In genomic region chr12:99381992-99382391, GRCh38 we compare ENCODE assay signal across 11 cellular contexts.
DNase-seq lines count a peak whose midpoint lies in the region; ATAC-seq and TF ChIP-seq lines count a peak whose summit lies in the region.
"Had no signal": no experiment of that assay in that cellular context is flagged by ENCODE, and none has a peak within 500 bp of the region (broad histone marks: within the 10 kb centered on the region; RNA-seq: fewer than 3 reads in every experiment).

No MANE protein-coding gene starts in this region.

- no peak overlapping the region for H3K4me3 ChIP-seq in GM12865 (ENCODE audit: low read depth, low read length)
- H3K4me3 ChIP-seq in mucosa of descending colon: no peak overlapping the region
- H3K4me3 ChIP-seq in smooth muscle cell: no peak overlapping the region
- H3K4me3 ChIP-seq: thyroid gland had no signal

- no peaks in the 10 kb centered on the region for H3F3A ChIP-seq in smooth muscle cell (ENCODE audit: low read depth)

- no peaks in the 10 kb centered on the region for H3K27me3 ChIP-seq in smooth muscle cell (ENCODE audit: low read depth)
- H3K27me3 ChIP-seq: neutrophil, thyroid gland had no signal

- H3K36me3 ChIP-seq in mucosa of descending colon (ENCODE audit: low read depth) (no peaks in the 10 kb centered on the region), smooth muscle cell (ENCODE audit: low read depth) (no peaks in the 10 kb centered on the region)
- H3K36me3 ChIP-seq: neutrophil, thyroid gland had no signal

- DNase-seq in GM12865 (ENCODE audit: low read depth): peak; percentile 73
- no peak for DNase-seq in DMS79 (lab: John Stamatoyannopoulos, UW)
- no peak for DNase-seq in mucosa of descending colon
- DNase-seq in substantia nigra (lab: John Stamatoyannopoulos, UW): no peak
- DNase-seq in smooth muscle cell (lab: John Stamatoyannopoulos, UW; ENCODE audit: unreplicated experiment): no peak
- DNase-seq: activated naive CD8-positive, alpha-beta T cell treated with anti-CD3 and anti-CD28 coated beads, Interleukin-2, amount 10 ng/mL, durations not matched to agents 7 days and 5 days; thyroid gland had no signal

- peak; percentile 88 for ATAC-seq in GM19351 (IDR thresholded peaks at IDR 0.05; ENCODE audit: unreplicated experiment)
- peak; percentile 93 for ATAC-seq in HG02840 (IDR thresholded peaks at IDR 0.05; ENCODE audit: low FRiP score, unreplicated experiment)
- peak; percentile 91 for ATAC-seq in HG03565 (IDR thresholded peaks at IDR 0.05; ENCODE audit: unreplicated experiment)
- no peak for ATAC-seq in mucosa of descending colon

- intact Hi-C loops in mucosa of descending colon (cut with DNase I, micrococcal nuclease): no loop called here

- H3K4me2 ChIP-seq in smooth muscle cell: no peak overlapping the region

- H3K4me1 ChIP-seq in mucosa of descending colon (ENCODE audit: low read depth): no peaks in the 10 kb centered on the region
- no peaks in the 10 kb centered on the region for H3K4me1 ChIP-seq in smooth muscle cell (ENCODE audit: low read depth)
- H3K4me1 ChIP-seq: thyroid gland had no signal

- H3K79me2 ChIP-seq in smooth muscle cell (ENCODE audit: low read depth): no peaks in the 10 kb centered on the region

- H3K27ac ChIP-seq in substantia nigra (ENCODE audit: low read depth, low read length, poor library complexity, severe bottlenecking) (no peak overlapping the region), smooth muscle cell (ENCODE audit: low read depth) (no peak overlapping the region)
- H3K27ac ChIP-seq: neutrophil, thyroid gland had no signal

- WGBS in smooth muscle cell (ENCODE audit: low lambda C conversion rate): 78% methylated on average over 2 of the region's 2 CpGs

- peaks cover 3% of the 10 kb centered on the region for H3K9me3 ChIP-seq in mucosa of descending colon
- H3K9me3 ChIP-seq in smooth muscle cell (replicated peaks; ENCODE audit: low read depth): no peaks in the 10 kb centered on the region
- H3K9me3 ChIP-seq: neutrophil, thyroid gland had no signal

- no peak overlapping the region for H2AFZ ChIP-seq in smooth muscle cell (ENCODE audit: low read depth)

- TF ChIP-seq CTCF in GM12865 (IDR thresholded peaks at IDR 0.05; ENCODE audit: insufficient read depth, low read depth, low read length, missing control alignments) (no peak), mucosa of descending colon (IDR thresholded peaks at IDR 0.05) (no peak), smooth muscle cell (IDR thresholded peaks at IDR 0.05; ENCODE audit: borderline replicate concordance, insufficient read depth, poor library complexity, severe bottlenecking) (no peak)

- H3K9ac ChIP-seq in smooth muscle cell (ENCODE audit: low read depth): no peak overlapping the region

- H4K20me1 ChIP-seq in smooth muscle cell (ENCODE audit: low read depth): no peaks in the 10 kb centered on the region
